13 cellular contexts compared by ENCODE assay signal in the genomic region with DNA sequence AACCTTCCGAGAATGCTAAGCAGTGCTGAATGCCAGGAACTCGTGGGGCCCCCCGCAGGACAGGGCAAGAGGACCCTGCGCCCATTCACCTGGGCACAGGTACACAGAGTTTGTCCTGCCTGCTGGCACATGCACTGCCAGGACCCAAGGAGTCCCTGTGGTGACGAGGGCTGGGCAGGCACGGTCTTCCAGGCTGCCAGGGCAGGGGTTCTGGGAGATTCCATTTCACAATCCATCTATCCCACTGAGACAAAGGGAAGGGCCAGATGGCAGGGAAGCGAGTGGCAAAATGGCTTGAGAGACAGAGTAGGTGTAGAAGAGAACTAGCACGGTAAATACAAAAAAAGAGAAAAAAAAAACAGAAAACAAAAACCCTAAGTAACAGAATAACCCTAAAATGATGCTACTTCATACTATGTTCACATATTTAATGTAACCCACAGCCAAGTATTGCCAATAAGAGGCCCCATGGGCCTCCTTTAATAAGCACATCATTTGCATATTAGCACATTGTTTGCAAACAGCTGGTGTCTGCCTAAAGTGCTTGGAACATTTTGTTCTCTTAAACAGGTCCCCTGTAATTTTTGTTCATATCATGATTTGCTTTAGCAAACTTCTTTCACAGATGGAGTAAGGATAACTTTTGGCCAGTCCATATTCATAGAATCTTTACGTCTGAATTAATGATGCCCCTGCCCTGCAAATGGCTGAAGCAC.
DNase-seq lines count a peak whose midpoint lies in the region; ATAC-seq and TF ChIP-seq lines count a peak whose summit lies in the region.
"Had no signal": no experiment of that assay in that cellular context is flagged by ENCODE, and none has a peak within 500 bp of the region (broad histone marks: within the 10 kb centered on the region; RNA-seq: fewer than 3 reads in every experiment).

No MANE protein-coding gene starts in this region.

- ATAC-seq in activated CD8-positive, alpha-beta T cell treated with anti-CD3 and anti-CD28 coated beads for 36 hours, result no peak
- ATAC-seq in stimulated activated effector memory CD8-positive, alpha-beta T cell treated with anti-CD3 and anti-CD28 coated beads, Interleukin-12 subunit alpha, Interleukin-12 subunit beta, amount 100 ng/mL, for 72 hours, result no peak
- no peak for ATAC-seq in GM18861 (IDR thresholded peaks at IDR 0.05; ENCODE audit: unreplicated experiment)

- H3K27ac Mint-ChIP-seq in activated CD8-positive, alpha-beta T cell treated with anti-CD3 and anti-CD28 coated beads for 36 hours, result peak overlapping the region; percentile 92
- H3K27ac Mint-ChIP-seq in stimulated activated effector memory CD8-positive, alpha-beta T cell treated with anti-CD3 and anti-CD28 coated beads, Interleukin-12 subunit alpha, Interleukin-12 subunit beta, amount 100 ng/mL, for 72 hours, result peak overlapping the region; percentile 60
- no peak overlapping the region for H3K27ac Mint-ChIP-seq in nephron progenitor cell

- peaks cover 11% of the 10 kb centered on the region for H3K36me3 ChIP-seq in left ventricle myocardium inferior

- peaks cover 46% of the 10 kb centered on the region for H3K36me3 Mint-ChIP-seq in activated CD8-positive, alpha-beta T cell treated with anti-CD3 and anti-CD28 coated beads for 36 hours (ENCODE audit: low read depth)
- H3K36me3 Mint-ChIP-seq in stimulated activated effector memory CD8-positive, alpha-beta T cell treated with anti-CD3 and anti-CD28 coated beads, Interleukin-12 subunit alpha, Interleukin-12 subunit beta, amount 100 ng/mL, for 72 hours, result peaks cover 69% of the 10 kb centered on the region
- H3K36me3 Mint-ChIP-seq in nephron progenitor cell (ENCODE audit: low read depth), result peaks cover 5% of the 10 kb centered on the region

- POLR2A ChIA-PET in activated CD8-positive, alpha-beta T cell treated with anti-CD3 and anti-CD28 coated beads for 36 hours (lab: Charles Lee), result interaction anchor here (0.6 to 4.8 kb wide), 12 partner anchors 11 to 107 kb away, joined by 3 to 28 read pairs (median 4); partner anchors contain the start of gene ITPKB

- CTCF ChIA-PET in activated CD8-positive, alpha-beta T cell treated with anti-CD3 and anti-CD28 coated beads for 36 hours (lab: Charles Lee), result interaction anchor here (1.4 to 7.9 kb wide), 16 partner anchors 11 to 194 kb away, joined by 4 to 133 read pairs (median 11); no protein-coding TSS in a partner anchor

- peaks cover 62% of the 10 kb centered on the region for H3K4me1 Mint-ChIP-seq in activated CD8-positive, alpha-beta T cell treated with anti-CD3 and anti-CD28 coated beads for 36 hours (ENCODE audit: low read depth)
- peaks cover 65% of the 10 kb centered on the region for H3K4me1 Mint-ChIP-seq in stimulated activated effector memory CD8-positive, alpha-beta T cell treated with anti-CD3 and anti-CD28 coated beads, Interleukin-12 subunit alpha, Interleukin-12 subunit beta, amount 100 ng/mL, for 72 hours
- peaks cover 38% of the 10 kb centered on the region for H3K4me1 Mint-ChIP-seq in nephron progenitor cell

- peak; percentile 25 for DNase-seq in activated CD4-positive, CD25-positive, alpha-beta regulatory T cell treated with anti-CD3 and anti-CD28 coated beads, Interleukin-2, amount 50 U/mL, for 72 hours
- no peak for DNase-seq in activated CD4-positive, CD25-positive, alpha-beta regulatory T cell (lab: John Stamatoyannopoulos, UW)
- no peak for DNase-seq in activated CD8-positive, alpha-beta T cell treated with anti-CD3 and anti-CD28 coated beads for 36 hours
- DNase-seq in left ventricle myocardium inferior (no peak), nephron progenitor cell (no peak), H4 (ENCODE audit: low spot score) (no peak)
- no peak for DNase-seq in stimulated activated effector memory CD8-positive, alpha-beta T cell treated with anti-CD3 and anti-CD28 coated beads, Interleukin-12 subunit alpha, Interleukin-12 subunit beta, amount 100 ng/mL, for 72 hours (ENCODE audit: low spot score in 2 of 2)
- DNase-seq: ACHN, GF-D8, glutamatergic neuron, GOT3, SIG-M5 had no signal

- H3K27ac ChIP-seq in left ventricle myocardium inferior (replicated peaks), result peak overlapping the region; percentile 46

- no peak overlapping the region for H3K4me3 ChIP-seq in left ventricle myocardium inferior

- no peaks in the 10 kb centered on the region for H3K27me3 ChIP-seq in left ventricle myocardium inferior (ENCODE audit: low read depth)

- intact Hi-C loops in activated CD8-positive, alpha-beta T cell treated with anti-CD3 and anti-CD28 coated beads for 36 hours (cut with micrococcal nuclease), result no loop called here
- intact Hi-C loops in left ventricle myocardium inferior (cut with micrococcal nuclease), result loop anchor here (5.0 to 10.0 kb wide), 2 partner anchors 52 to 200 kb away; no protein-coding TSS in a partner anchor

- TF ChIP-seq CTCF in activated CD8-positive, alpha-beta T cell treated with anti-CD3 and anti-CD28 coated beads for 36 hours (IDR thresholded peaks at IDR 0.05), result no peak
- no peak for TF ChIP-seq CTCF in left ventricle myocardium inferior (IDR thresholded peaks at IDR 0.05; ENCODE audit: borderline replicate concordance)
- TF ChIP-seq CTCF in nephron progenitor cell (IDR thresholded peaks at IDR 0.05), result no peak

- no peaks in the 10 kb centered on the region for H3K27me3 Mint-ChIP-seq in activated CD8-positive, alpha-beta T cell treated with anti-CD3 and anti-CD28 coated beads for 36 hours
- H3K27me3 Mint-ChIP-seq in nephron progenitor cell (ENCODE audit: low read depth, poor library complexity), result peaks cover 25% of the 10 kb centered on the region

- peaks cover 46% of the 10 kb centered on the region for H3K4me1 ChIP-seq in left ventricle myocardium inferior

- H3K9me3 ChIP-seq in left ventricle myocardium inferior (replicated peaks), result no peaks in the 10 kb centered on the region

- H3K9me3 Mint-ChIP-seq in activated CD8-positive, alpha-beta T cell treated with anti-CD3 and anti-CD28 coated beads for 36 hours, result peaks cover 9% of the 10 kb centered on the region
- no peaks in the 10 kb centered on the region for H3K9me3 Mint-ChIP-seq in stimulated activated effector memory CD8-positive, alpha-beta T cell treated with anti-CD3 and anti-CD28 coated beads, Interleukin-12 subunit alpha, Interleukin-12 subunit beta, amount 100 ng/mL, for 72 hours
- H3K9me3 Mint-ChIP-seq in nephron progenitor cell, result no peaks in the 10 kb centered on the region

- H3K4me3 Mint-ChIP-seq in activated CD8-positive, alpha-beta T cell treated with anti-CD3 and anti-CD28 coated beads for 36 hours, result no peak overlapping the region
- no peak overlapping the region for H3K4me3 Mint-ChIP-seq in stimulated activated effector memory CD8-positive, alpha-beta T cell treated with anti-CD3 and anti-CD28 coated beads, Interleukin-12 subunit alpha, Interleukin-12 subunit beta, amount 100 ng/mL, for 72 hours
- H3K4me3 Mint-ChIP-seq in nephron progenitor cell, result no peak overlapping the region
